Comparison of ENCODE assay signal across 8 cellular contexts in genomic region chr20:3203315-3204123, GRCh38. TPM values are rescaled to one million over a fixed set of nuclear protein-coding genes. Genes with fewer than 3 reads are reported as not detected.
DNase-seq lines count a peak whose midpoint lies in the region; ATAC-seq and TF ChIP-seq lines count a peak whose summit lies in the region.

No MANE protein-coding gene starts in this region.

- H3K9me3 ChIP-seq in liver (ENCODE audit: control insufficient read depth in 4 of 4, low read length in 3 of 4) = no peaks in the 10 kb centered on the region

- peak overlapping the region; percentile 98 to 99 for H3K27ac ChIP-seq in liver (ENCODE audit: low read depth in 1 of 2, low read length in 2 of 2)

- H3K4me3 ChIP-seq in liver (ENCODE audit: low read depth in 1 of 3, low read length in 3 of 3) = peak overlapping the region; percentile 74 to 99 (median 95)

- no peak for TF ChIP-seq RAD21 in liver (IDR thresholded peaks at IDR 0.05)

- peaks cover 6 to 24% (median 15%) of the 10 kb centered on the region in 4 donors for H3K4me1 ChIP-seq in liver (ENCODE audit: control insufficient read depth in 4 of 4, insufficient read depth in 4 of 4, low read length in 3 of 4)

- peaks cover 2 to 18% (median 9%) of the 10 kb centered on the region in 4 donors for H3K36me3 ChIP-seq in liver (ENCODE audit: control insufficient read depth in 4 of 4, insufficient read depth in 3 of 4, low read depth in 1 of 4, low read length in 3 of 4)

- WGBS in liver = 6% methylated on average over 31 of the region's 31 CpGs

- no peaks in the 10 kb centered on the region for H3K27me3 ChIP-seq in liver (ENCODE audit: control insufficient read depth in 4 of 4, insufficient read depth in 4 of 4, low read length in 3 of 4)

- H3K9ac ChIP-seq in liver (ENCODE audit: low read depth in 1 of 2, low read length in 2 of 2) = peak overlapping the region; percentile 63 to 91

- TF ChIP-seq CTCF in liver (IDR thresholded peaks at IDR 0.05; ENCODE audit: low read depth, low read length, missing input control) = no peak

- peak; percentile 32 for ATAC-seq in GM19023 (IDR thresholded peaks at IDR 0.05; ENCODE audit: unreplicated experiment)
- ATAC-seq in HG03439 (IDR thresholded peaks at IDR 0.05; ENCODE audit: unreplicated experiment) = peak; percentile 23
- ATAC-seq in SK-N-SH treated with all-trans-retinoic acid at 6 μM for 48 hours = peak; percentile 58
- ATAC-seq in HG03025 (IDR thresholded peaks at IDR 0.05; ENCODE audit: low FRiP score, unreplicated experiment) = no peak

- DNase-seq in AG08396 (ENCODE audit: low spot score) = peak; percentile 60
- peak; percentile 51 for DNase-seq in cerebellar cortex (ENCODE audit: low spot score)
- DNase-seq in stimulated activated naive CD4-positive, alpha-beta T cell treated with Interleukin-2 at 50 U/mL for 16 hours (lab: John Stamatoyannopoulos, UW) = peak; percentile 19

TF ChIP-seq in SK-N-SH treated with all-trans-retinoic acid at 6 μM for 48 hours, 23 proteins besides CTCF, POLR2A, EP300 and RAD21 (continues in another document):
- TF ChIP-seq POU6F1 (CRISPR knock-in tag; IDR thresholded peaks at IDR 0.05; ENCODE audit: borderline replicate concordance, low read depth) (no peak), BACH2 (CRISPR knock-in tag; IDR thresholded peaks at IDR 0.05; ENCODE audit: borderline replicate concordance) (no peak), CREB5 (CRISPR knock-in tag; IDR thresholded peaks at IDR 0.05; ENCODE audit: low read depth) (no peak), ZNF8 (CRISPR knock-in tag; IDR thresholded peaks at IDR 0.05) (no peak), ZFP3 (CRISPR knock-in tag; IDR thresholded peaks at IDR 0.05) (no peak), ARNTL (CRISPR knock-in tag; IDR thresholded peaks at IDR 0.05; ENCODE audit: borderline replicate concordance, low read depth) (no peak), ZNF565 (CRISPR knock-in tag; conservative IDR thresholded peaks at IDR 0.05; ENCODE audit: low read depth) (no peak), ZFP30 (CRISPR knock-in tag; IDR thresholded peaks at IDR 0.05) (no peak)

TF ChIP-seq in liver, 16 proteins besides CTCF, POLR2A, EP300 and RAD21:
- TF ChIP-seq RXRA (IDR thresholded peaks at IDR 0.05) (no peak), FOXA1 (IDR thresholded peaks at IDR 0.05) (no peak), FOXA2 (IDR thresholded peaks at IDR 0.05) (no peak), ZBTB33 (IDR thresholded peaks at IDR 0.05) (no peak), TAF1 (conservative IDR thresholded peaks at IDR 0.05) (no peak), JUND (IDR thresholded peaks at IDR 0.05) (no peak), YY1 (IDR thresholded peaks at IDR 0.05) (no peak), ATF3 (IDR thresholded peaks at IDR 0.05) (no peak), SP1 (IDR thresholded peaks at IDR 0.05) (no peak), HNF4A (conservative IDR thresholded peaks at IDR 0.05) (no peak), HNF4G (IDR thresholded peaks at IDR 0.05) (no peak), NR2F2 (IDR thresholded peaks at IDR 0.05) (no peak), REST (IDR thresholded peaks at IDR 0.05) (no peak), EGR1 (IDR thresholded peaks at IDR 0.05; ENCODE audit: low read depth in 2 of 2) (no peak), MAX (IDR thresholded peaks at IDR 0.05) (no peak), GABPA (IDR thresholded peaks at IDR 0.05 in 1 of 2, conservative IDR thresholded peaks at IDR 0.05 in 1 of 2) (no peak)

RNA-seq across cellular contexts. Expression of gene DDRGK1, which starts 1.0 kb away (rescaled TPM):
- total RNA-seq in liver = 10 to 100 TPM; 16.8 to 40.0 TPM
- 10 to 100 TPM; 57.0 to 72.4 TPM for polyA plus RNA-seq in liver

RNA-seq across cellular contexts. Expression of gene ITPA, which starts 5.8 kb away (rescaled TPM):
- total RNA-seq in liver = 10 to 100 TPM; 14.4 to 14.9 TPM
- 10 to 100 TPM; 24.6 to 39.8 TPM for polyA plus RNA-seq in liver

RNA-seq across cellular contexts. Expression of gene LZTS3, which starts 30.2 kb away (rescaled TPM):
- total RNA-seq in liver = 1 to 10 TPM; 3.5 TPM
- 1 to 10 TPM; 1.9 to 3.7 TPM for polyA plus RNA-seq in liver

RNA-seq across cellular contexts. Expression of gene SLC4A11, which starts 35.5 kb away (rescaled TPM):
- under 1 TPM; under 0.01 to 0.05 TPM for total RNA-seq in liver
- polyA plus RNA-seq in liver = under 1 TPM; 0.08 to 0.13 TPM

RNA-seq across cellular contexts. Expression of gene FASTKD5, which starts 43.9 kb away (rescaled TPM):
- 10 to 100 TPM; 11.5 to 19.0 TPM for total RNA-seq in liver
- 10 to 100 TPM in 1 of 2 donors, 1 to 10 TPM in 1; 9.3 to 12.0 TPM for polyA plus RNA-seq in liver
